ENCODE assay signal across 13 cellular contexts in genomic region chr5:168822745-168823281, GRCh38.
A peak's percentile ranks its signal among the peaks of the same experiment; 100 is the strongest.
DNase-seq lines count a peak whose midpoint lies in the region; ATAC-seq, FAIRE-seq and TF ChIP-seq lines count a peak whose summit lies in the region.
"Had no signal": no experiment of that assay in that cellular context is flagged by ENCODE, and none has a peak within 500 bp of the region (broad histone marks: within the 10 kb centered on the region; RNA-seq: fewer than 3 reads in every experiment).

No MANE protein-coding gene starts in this region.

- H3K27me3 ChIP-seq in astrocyte (ENCODE audit: insufficient read depth, low read length), result peaks cover 3% of the 10 kb centered on the region
- H3K27me3 ChIP-seq: suprapubic skin had no signal

- no peaks in the 10 kb centered on the region for H3K4me1 ChIP-seq in astrocyte (ENCODE audit: insufficient read depth, low read length)

- H3K27ac ChIP-seq in astrocyte (ENCODE audit: low read depth, low read length), result no peak overlapping the region
- H3K27ac ChIP-seq: 22Rv1, suprapubic skin had no signal

- FAIRE-seq in astrocyte (lab: Jason Lieb, UNC), result peak; percentile 13

- no peak overlapping the region for H3K4me3 ChIP-seq in astrocyte (ENCODE audit: insufficient read depth, low read depth, low read length)
- H3K4me3 ChIP-seq in skeletal muscle cell (ENCODE audit: low read depth, low read length), result no peak overlapping the region
- H3K4me3 ChIP-seq: suprapubic skin had no signal

- no peaks in the 10 kb centered on the region for H4K20me1 ChIP-seq in astrocyte (ENCODE audit: insufficient read depth, low read length)

- no peak overlapping the region for H3K4me3 Mint-ChIP-seq in astrocyte (ENCODE audit: unreplicated experiment)
- H3K4me3 Mint-ChIP-seq: central memory CD8-positive, alpha-beta T cell had no signal

- H3K27me3 Mint-ChIP-seq in astrocyte (ENCODE audit: low read depth, unreplicated experiment), result peaks cover 28% of the 10 kb centered on the region

- peaks cover 23% of the 10 kb centered on the region for H3K4me1 Mint-ChIP-seq in astrocyte (ENCODE audit: low read depth, unreplicated experiment)
- H3K4me1 Mint-ChIP-seq: central memory CD8-positive, alpha-beta T cell had no signal

- no peaks in the 10 kb centered on the region for H3K36me3 ChIP-seq in astrocyte (ENCODE audit: insufficient read depth, low read length)
- H3K36me3 ChIP-seq: suprapubic skin had no signal

- no peak overlapping the region for H3K9ac ChIP-seq in astrocyte (ENCODE audit: low read length)

- H3K9me3 ChIP-seq in astrocyte (ENCODE audit: insufficient read depth, low read depth, low read length), result no peaks in the 10 kb centered on the region
- H3K9me3 ChIP-seq: suprapubic skin had no signal

- peak; percentile 8 for DNase-seq in NCI-H345 (lab: John Stamatoyannopoulos, UW)
- no peak for DNase-seq in NCI-H345 treated with DMSO at 0.1 percent for 48 hours (lab: John Stamatoyannopoulos, UW; ENCODE audit: unreplicated experiment)
- DNase-seq in astrocyte (ENCODE audit: low read depth), result peak; percentile 3
- peak; percentile 36 for DNase-seq in skeletal muscle cell (ENCODE audit: low read depth)
- no peak for DNase-seq in Right ventricle myocardium superior
- no peak for DNase-seq in T-helper 9 cell
- DNase-seq: Karpas-422, NCI-H2171 treated with DMSO at 0.1 percent for 48 hours had no signal

- ATAC-seq in HG03442 (IDR thresholded peaks at IDR 0.05; ENCODE audit: unreplicated experiment) (peak; percentile 33), HG03439 (IDR thresholded peaks at IDR 0.05; ENCODE audit: unreplicated experiment) (no peak), Right ventricle myocardium superior (ENCODE audit: poor library complexity) (no peak)

- H3K27ac Mint-ChIP-seq in astrocyte (ENCODE audit: unreplicated experiment), result no peak overlapping the region

- H2AFZ ChIP-seq in astrocyte (ENCODE audit: low read depth, low read length), result no peak overlapping the region

- no peak overlapping the region for H3K4me2 ChIP-seq in astrocyte (ENCODE audit: low read length)

- no peaks in the 10 kb centered on the region for H3K79me2 ChIP-seq in astrocyte (ENCODE audit: insufficient read depth, low read length)

- no peak for TF ChIP-seq CTCF in astrocyte (IDR thresholded peaks at IDR 0.05; ENCODE audit: insufficient read depth, low read depth, low read length)

- peaks cover 14% of the 10 kb centered on the region for H3K36me3 Mint-ChIP-seq in astrocyte (ENCODE audit: low read depth, unreplicated experiment)

- intact Hi-C loops in Right ventricle myocardium superior (cut with DNase I), result no loop called here

- H3K9me3 Mint-ChIP-seq in astrocyte (ENCODE audit: unreplicated experiment), result peaks cover 5% of the 10 kb centered on the region
- H3K9me3 Mint-ChIP-seq: central memory CD8-positive, alpha-beta T cell had no signal

Comparison
In these comparisons a context has a peak if more than half of its experiments do, and no peak if none do; other contexts are left out.
1. DNase-seq: peak in NCI-H345 (single experiment), astrocyte (single experiment) and skeletal muscle cell (single experiment); none in NCI-H345 treated with DMSO at 0.1 percent for 48 hours (single experiment), Right ventricle myocardium superior (single experiment) and T-helper 9 cell (single experiment).